1 cellular context compared by ENCODE assay signal in genomic region chr17:69870751-69871199, GRCh38.
TF ChIP-seq lines count a peak whose summit lies in the region.

No MANE protein-coding gene starts in this region.

TF ChIP-seq in IMR-90, 13 proteins besides CTCF, POLR2A, EP300 and RAD21 (continued from another document):
- TF ChIP-seq ELK1 (IDR thresholded peaks at IDR 0.05; ENCODE audit: borderline replicate concordance, low read depth, low read length): no peak
- TF ChIP-seq SMC3 (IDR thresholded peaks at IDR 0.05; ENCODE audit: low read depth, low read length): no peak
- TF ChIP-seq USF2 (IDR thresholded peaks at IDR 0.05; ENCODE audit: low read depth, low read length): no peak
- no peak for TF ChIP-seq CHD1 (IDR thresholded peaks at IDR 0.05; ENCODE audit: low read depth, low read length)
- no peak for TF ChIP-seq CEBPB (IDR thresholded peaks at IDR 0.05; ENCODE audit: low read depth, low read length)
- no peak for TF ChIP-seq NFE2L2 (IDR thresholded peaks at IDR 0.05; ENCODE audit: low read depth, low read length)
